Comparison of ENCODE assay signal across 10 cellular contexts in genomic region chr1:202005958-202006357, GRCh38. TPM values are rescaled to one million over a fixed set of nuclear protein-coding genes. Genes with fewer than 3 reads are reported as not detected.
DNase-seq lines count a peak whose midpoint lies in the region; ATAC-seq and TF ChIP-seq lines count a peak whose summit lies in the region.
"Had no signal": no experiment of that assay in that cellular context is flagged by ENCODE, and none has a peak within 500 bp of the region (broad histone marks: within the 10 kb centered on the region; RNA-seq: fewer than 3 reads in every experiment).

No MANE protein-coding gene starts in this region.

- H3K27me3 Mint-ChIP-seq in CD8-positive, alpha-beta T cell (ENCODE audit: low read depth), result no peaks in the 10 kb centered on the region
- no peaks in the 10 kb centered on the region for H3K27me3 Mint-ChIP-seq in stimulated activated naive B cell treated with anti-CD40 and anti-IgM and Interleukin-4, amounts not matched to agents 10 μg/mL and 1 μg/mL and 100 μg/mL, for 72 hours

- CTCF ChIA-PET in OCI-LY7 (lab: Charles Lee; ENCODE audit: unreplicated experiment), result no interaction called here
- CTCF ChIA-PET in CD8-positive, alpha-beta T cell (lab: Charles Lee), result interaction anchor here (0.8 kb wide), 1 partner anchor 28 kb away, joined by 3 read pairs; no protein-coding TSS in a partner anchor

- H3K27me3 ChIP-seq in CD8-positive, alpha-beta T cell (ENCODE audit: insufficient read depth, low read length), result no peaks in the 10 kb centered on the region

- peaks cover 9% of the 10 kb centered on the region for H3K4me1 ChIP-seq in OCI-LY7 (ENCODE audit: insufficient read depth, low read length, poor library complexity, severe bottlenecking)
- no peaks in the 10 kb centered on the region for H3K4me1 ChIP-seq in CD8-positive, alpha-beta T cell (ENCODE audit: insufficient read depth, low read length)

- TF ChIP-seq CTCF in OCI-LY7 (conservative IDR thresholded peaks at IDR 0.05; ENCODE audit: low read length) (peak; percentile 54; the same call in 1 of the 2 replicates), epithelial cell of proximal tubule (conservative IDR thresholded peaks at IDR 0.05; ENCODE audit: low read depth, low read length) (peak; percentile 57)
- TF ChIP-seq CTCF in CD8-positive, alpha-beta T cell (IDR thresholded peaks at IDR 0.05), result no peak

- no peak overlapping the region for H3K4me3 Mint-ChIP-seq in CD8-positive, alpha-beta T cell
- no peak overlapping the region for H3K4me3 Mint-ChIP-seq in stimulated activated naive B cell treated with anti-CD40 and anti-IgM and Interleukin-4, amounts not matched to agents 10 μg/mL and 1 μg/mL and 100 μg/mL, for 72 hours

- H3K27ac ChIP-seq in OCI-LY7 (ENCODE audit: low read depth, low read length, poor library complexity, severe bottlenecking), result no peak overlapping the region
- H3K27ac ChIP-seq in CD8-positive, alpha-beta T cell (ENCODE audit: low read depth, low read length), result no peak overlapping the region

- intact Hi-C loops in OCI-LY7 (cut with micrococcal nuclease; ENCODE audit: unreplicated experiment), result no loop called here
- intact Hi-C loops in CD8-positive, alpha-beta T cell (cut with DNase I, micrococcal nuclease), result no loop called here

- peaks cover 59% of the 10 kb centered on the region for H3K36me3 Mint-ChIP-seq in CD8-positive, alpha-beta T cell
- peaks cover 31 to 45% of the 10 kb centered on the region in 2 donors for H3K36me3 Mint-ChIP-seq in stimulated activated naive B cell treated with anti-CD40 and anti-IgM and Interleukin-4, amounts not matched to agents 10 μg/mL and 1 μg/mL and 100 μg/mL, for 72 hours

- H3K79me2 ChIP-seq in OCI-LY7 (ENCODE audit: insufficient read depth, low read depth, low read length), result no peaks in the 10 kb centered on the region

- H3K4me3 ChIP-seq in OCI-LY7 (ENCODE audit: low read depth, low read length, poor library complexity, severe bottlenecking), result no peak overlapping the region
- H3K4me3 ChIP-seq in epithelial cell of proximal tubule (ENCODE audit: low read depth, low read length), result no peak overlapping the region
- no peak overlapping the region for H3K4me3 ChIP-seq in CD8-positive, alpha-beta T cell (ENCODE audit: low read depth, low read length)

- POLR2A ChIA-PET in OCI-LY7 (lab: Charles Lee), result no interaction called here
- POLR2A ChIA-PET in CD8-positive, alpha-beta T cell (lab: Charles Lee), result no interaction called here

- no peaks in the 10 kb centered on the region for H3K36me3 ChIP-seq in OCI-LY7 (ENCODE audit: insufficient read depth, low read length)
- H3K36me3 ChIP-seq in CD8-positive, alpha-beta T cell (ENCODE audit: insufficient read depth, low read length), result peaks cover 23% of the 10 kb centered on the region

- peaks cover 2% of the 10 kb centered on the region for H3K4me1 Mint-ChIP-seq in CD8-positive, alpha-beta T cell (ENCODE audit: low read depth)
- H3K4me1 Mint-ChIP-seq in stimulated activated naive B cell treated with anti-CD40 and anti-IgM and Interleukin-4, amounts not matched to agents 10 μg/mL and 1 μg/mL and 100 μg/mL, for 72 hours, result peaks cover 5 to 14% of the 10 kb centered on the region in 2 donors

- H3K4me2 ChIP-seq in OCI-LY7 (ENCODE audit: low read length), result no peak overlapping the region

- H4K20me1 ChIP-seq in OCI-LY7 (ENCODE audit: insufficient read depth, low read length), result no peaks in the 10 kb centered on the region

- no peak overlapping the region for H3K27ac Mint-ChIP-seq in CD8-positive, alpha-beta T cell
- no peak overlapping the region for H3K27ac Mint-ChIP-seq in stimulated activated naive B cell treated with anti-CD40 and anti-IgM and Interleukin-4, amounts not matched to agents 10 μg/mL and 1 μg/mL and 100 μg/mL, for 72 hours

- H3K9me3 Mint-ChIP-seq in CD8-positive, alpha-beta T cell, result no peaks in the 10 kb centered on the region
- no peaks in the 10 kb centered on the region for H3K9me3 Mint-ChIP-seq in stimulated activated naive B cell treated with anti-CD40 and anti-IgM and Interleukin-4, amounts not matched to agents 10 μg/mL and 1 μg/mL and 100 μg/mL, for 72 hours

- no peak for ATAC-seq in CD8-positive, alpha-beta T cell
- no peak for ATAC-seq in stimulated activated naive B cell treated with anti-CD40 and anti-IgM and Interleukin-4, amounts not matched to agents 10 μg/mL and 1 μg/mL and 100 μg/mL, for 72 hours (replicated peaks)

- no peaks in the 10 kb centered on the region for H3K9me2 ChIP-seq in OCI-LY7 (ENCODE audit: insufficient read depth, low read length)

- DNase-seq in EL (peak; percentile 37), OCI-LY7 (ENCODE audit: low spot score) (no peak), epithelial cell of proximal tubule (ENCODE audit: low read depth) (no peak), renal cortical epithelial cell (ENCODE audit: low read depth) (peak; percentile 28), NCI-H526 (lab: John Stamatoyannopoulos, UW) (no peak), ureter (ENCODE audit: low spot score) (no peak)
- no peak for DNase-seq in CD8-positive, alpha-beta T cell
- DNase-seq in stimulated activated naive B cell treated with anti-CD40 and anti-IgM and Interleukin-4, amounts not matched to agents 10 μg/mL and 1 μg/mL and 100 μg/mL, for 72 hours, result no peak
- DNase-seq: NCI-H1436; stimulated activated CD4-positive, alpha-beta T cell treated with anti-CD3 and anti-CD28 coated beads, Interleukin-15, amount 100 ng/mL, for 24 hours had no signal

- no TSS peak for BruUV-seq in OCI-LY7 (replicated peaks; lab: Mats Ljungman, UMichigan)

- H3K9me3 ChIP-seq in OCI-LY7 (ENCODE audit: low read length), result no peaks in the 10 kb centered on the region
- H3K9me3 ChIP-seq in CD8-positive, alpha-beta T cell (ENCODE audit: low read length), result no peaks in the 10 kb centered on the region

- no peak overlapping the region for H2AFZ ChIP-seq in OCI-LY7 (ENCODE audit: low read length)

RNA-seq across cellular contexts. Expression of gene ELF3, which starts 4.4 kb away (rescaled TPM):
- total RNA-seq in OCI-LY7 (2014; rRNA removed; shearing (Covaris generic)), result 0.09 TPM in 1 of 2 replicates, not detected in the other
- 0.18 and 0.44 TPM in 2 replicates for total RNA-seq in OCI-LY7 (2022)
- total RNA-seq in epithelial cell of proximal tubule, result 70.2 and 265 TPM in 2 replicates
- 277 and 307 TPM in 2 replicates for total RNA-seq in renal cortical epithelial cell
- total RNA-seq in CD8-positive, alpha-beta T cell, result 1 to 10 TPM; 1.1 to 1.5 TPM
- 1,345 TPM for total RNA-seq in ureter

RNA-seq across cellular contexts. Expression of gene RNPEP, which starts 23.5 kb away (rescaled TPM):
- total RNA-seq in OCI-LY7 (2014; rRNA removed; shearing (Covaris generic)), result 14.7 and 22.7 TPM in 2 replicates
- total RNA-seq in OCI-LY7 (2022) (50.9 and 52.1 TPM in 2 replicates), epithelial cell of proximal tubule (81.8 and 124 TPM in 2 replicates), renal cortical epithelial cell (91.0 and 104 TPM in 2 replicates), ureter (57.1 TPM)
- total RNA-seq in CD8-positive, alpha-beta T cell, result 10 to 100 TPM; 16.8 to 21.1 TPM

RNA-seq across cellular contexts. Expression of gene TIMM17A, which starts 50.7 kb away (rescaled TPM):
- 41.2 and 43.8 TPM in 2 replicates for total RNA-seq in OCI-LY7 (2014; rRNA removed; shearing (Covaris generic))
- 55.6 and 67.2 TPM in 2 replicates for total RNA-seq in OCI-LY7 (2022)
- 59.6 and 81.5 TPM in 2 replicates for total RNA-seq in epithelial cell of proximal tubule
- 72.0 and 127 TPM in 2 replicates for total RNA-seq in renal cortical epithelial cell
- total RNA-seq in CD8-positive, alpha-beta T cell, result 10 to 100 TPM; 58.0 to 66.6 TPM
- 41.4 TPM for total RNA-seq in ureter

RNA-seq across cellular contexts. Expression of gene LMOD1, which starts 59.6 kb away (rescaled TPM):
- total RNA-seq in OCI-LY7 (2014; rRNA removed; shearing (Covaris generic)), result not detected in 2 replicates
- total RNA-seq in OCI-LY7 (2022), result not detected in 2 replicates
- total RNA-seq in epithelial cell of proximal tubule, result not detected in 2 replicates
- 0.17 and 0.25 TPM in 2 replicates for total RNA-seq in renal cortical epithelial cell
- total RNA-seq in CD8-positive, alpha-beta T cell, result not detected
- 123 TPM for total RNA-seq in ureter

Comparison
In these comparisons a context has a peak if more than half of its experiments do, and no peak if none do; other contexts are left out.
1. DNase-seq: peak in EL (single experiment) and renal cortical epithelial cell (single experiment); none in OCI-LY7 (single experiment), epithelial cell of proximal tubule (single experiment), NCI-H526 (0 of 2), CD8-positive, alpha-beta T cell (0 of 7), ureter (single experiment) and stimulated activated naive B cell treated with anti-CD40 and anti-IgM and Interleukin-4, amounts not matched to agents 10 μg/mL and 1 μg/mL and 100 μg/mL, for 72 hours (single experiment).
2. RNA of gene ELF3, which starts 4.4 kb away (total RNA-seq): 1,345 TPM in ureter (single experiment), 277 to 307 TPM in renal cortical epithelial cell and 70.2 to 265 TPM in epithelial cell of proximal tubule; 1.1 to 1.5 TPM in CD8-positive, alpha-beta T cell and 0.09 to 0.44 TPM in OCI-LY7; every median in the first group is over 10 times any median in the second.